In genomic region chr1:230020451-230020850, GRCh38 we compare ENCODE assay signal across 9 cellular contexts.
"Had no signal": no experiment of that assay in that cellular context is flagged by ENCODE, and none has a peak within 500 bp of the region (broad histone marks: within the 10 kb centered on the region; RNA-seq: fewer than 3 reads in every experiment).

No MANE protein-coding gene starts in this region.

- ATAC-seq: K562 had no signal

- H3K27ac ChIP-seq: GM23248 had no signal

- FAIRE-seq: H54, HTR-8/SVneo, K562 had no signal

- H3K9ac ChIP-seq: GM23248 had no signal

- H3K4me3 ChIP-seq: GM23248, K562 had no signal

- H2AFZ ChIP-seq: GM23248 had no signal

- DNase-seq: GM23248, GOT3, H9, HCEC 1CT, IMR-90, KG1 had no signal
